21 cellular contexts compared by ENCODE assay signal in genomic region chr12:69932154-69932553, GRCh38.
A peak's percentile ranks its signal among the peaks of the same experiment; 100 is the strongest.
DNase-seq lines count a peak whose midpoint lies in the region; ATAC-seq and TF ChIP-seq lines count a peak whose summit lies in the region.
"Had no signal": no experiment of that assay in that cellular context is flagged by ENCODE, and none has a peak within 500 bp of the region (broad histone marks: within the 10 kb centered on the region; RNA-seq: fewer than 3 reads in every experiment).

No MANE protein-coding gene starts in this region.

- no peaks in the 10 kb centered on the region for H4K20me1 ChIP-seq in OCI-LY1 (ENCODE audit: insufficient read depth, low read length)

- TF ChIP-seq CTCF in OCI-LY1 (IDR thresholded peaks at IDR 0.05; ENCODE audit: low read length), result no peak
- no peak for TF ChIP-seq CTCF in nephron progenitor cell (IDR thresholded peaks at IDR 0.05)
- no peak for TF ChIP-seq CTCF in gastroesophageal sphincter (IDR thresholded peaks at IDR 0.05)

- H3K79me2 ChIP-seq in OCI-LY1 (ENCODE audit: insufficient read depth, low read length), result no peaks in the 10 kb centered on the region

- ATAC-seq in GM18520 (IDR thresholded peaks at IDR 0.05; ENCODE audit: unreplicated experiment), result no peak
- ATAC-seq in left ventricle myocardium superior, result no peak
- no peak for ATAC-seq in gastroesophageal sphincter

- H3K36me3 Mint-ChIP-seq in nephron progenitor cell (ENCODE audit: low read depth), result no peaks in the 10 kb centered on the region
- H3K36me3 Mint-ChIP-seq: CD4-positive, CD25-positive, alpha-beta regulatory T cell had no signal

- H3K36me3 ChIP-seq in OCI-LY1 (ENCODE audit: insufficient read depth, low read length) (no peaks in the 10 kb centered on the region), gastroesophageal sphincter (no peaks in the 10 kb centered on the region)

- peaks cover 2% of the 10 kb centered on the region for H3K27me3 Mint-ChIP-seq in nephron progenitor cell (ENCODE audit: low read depth, poor library complexity)

- H3F3A ChIP-seq in OCI-LY1 (ENCODE audit: insufficient read depth, low read length), result no peaks in the 10 kb centered on the region

- intact Hi-C loops in left ventricle myocardium superior (cut with micrococcal nuclease), result no loop called here

- H3K4me1 Mint-ChIP-seq in nephron progenitor cell, result peaks cover 71% of the 10 kb centered on the region
- H3K4me1 Mint-ChIP-seq: CD4-positive, CD25-positive, alpha-beta regulatory T cell had no signal

- peaks cover 3% of the 10 kb centered on the region for H3K9me3 Mint-ChIP-seq in nephron progenitor cell

- no peak for TF ChIP-seq POLR2A in gastroesophageal sphincter (IDR thresholded peaks at IDR 0.05)

- H3K9me3 ChIP-seq in OCI-LY1 (ENCODE audit: low read length) (no peaks in the 10 kb centered on the region), gastroesophageal sphincter (no peaks in the 10 kb centered on the region)
- H3K9me3 ChIP-seq: Peyer's patch had no signal

- 46 to 56% methylated on average over 2 of the region's 2 CpGs for WGBS in gastroesophageal sphincter (ENCODE audit: low coverage in 1 of 2), 2 donors

- peak overlapping the region; percentile 92 for H3K27ac ChIP-seq in OCI-LY1 (ENCODE audit: low read depth, low read length, poor library complexity, severe bottlenecking)
- H3K27ac ChIP-seq in gastroesophageal sphincter, result no peak overlapping the region
- H3K27ac ChIP-seq: Peyer's patch had no signal

- no peak overlapping the region for H3K4me3 Mint-ChIP-seq in nephron progenitor cell
- H3K4me3 Mint-ChIP-seq: CD4-positive, CD25-positive, alpha-beta regulatory T cell had no signal

- peak overlapping the region; percentile 38; the same call in 1 of the 2 replicates for H3K4me2 ChIP-seq in OCI-LY1 (ENCODE audit: low read length)

- DNase-seq in ELF-1 (ENCODE audit: low read depth, low spot score) (peak; percentile 75), iPS DF 4.7 (ENCODE audit: extremely low read depth, low spot score) (peak; percentile 76), nephron progenitor cell (no peak), HPDE6-E6E7 (ENCODE audit: extremely low spot score) (no peak), left ventricle myocardium superior (no peak)
- DNase-seq: AML-193; Calu3; CD4-positive, CD25-positive, alpha-beta regulatory T cell; DMS79 treated with DMSO at 0.1 percent for 48 hours; GF-D8; IMR-90; NCI-H1417; NCI-H1930; NCI-H2171; NCI-H446 treated with DMSO at 0.1 percent for 48 hours; NCI-H748 treated with DMSO at 0.1 percent for 48 hours; Peyer's patch; Right ventricle myocardium superior had no signal

- H3K27me3 ChIP-seq in OCI-LY1 (ENCODE audit: insufficient read depth, low read length) (no peaks in the 10 kb centered on the region), gastroesophageal sphincter (peaks cover 4% of the 10 kb centered on the region)
- H3K27me3 ChIP-seq: Peyer's patch had no signal

- H3K4me3 ChIP-seq in OCI-LY1 (ENCODE audit: low read depth, low read length, poor library complexity, severe bottlenecking) (no peak overlapping the region), gastroesophageal sphincter (no peak overlapping the region)
- H3K4me3 ChIP-seq: Peyer's patch had no signal

- H3K9me2 ChIP-seq in OCI-LY1 (ENCODE audit: low read depth, low read length), result no peaks in the 10 kb centered on the region

- TF ChIP-seq EP300 in gastroesophageal sphincter (IDR thresholded peaks at IDR 0.05), result no peak

- no peak overlapping the region for H2AFZ ChIP-seq in OCI-LY1 (ENCODE audit: low read length)

- H3K4me1 ChIP-seq in OCI-LY1 (ENCODE audit: insufficient read depth, low read length, severe bottlenecking) (peaks cover 92% of the 10 kb centered on the region), gastroesophageal sphincter (no peaks in the 10 kb centered on the region)
- H3K4me1 ChIP-seq: Peyer's patch had no signal

- H3K27ac Mint-ChIP-seq in nephron progenitor cell, result peak overlapping the region; percentile 87
- H3K27ac Mint-ChIP-seq: CD4-positive, CD25-positive, alpha-beta regulatory T cell had no signal

- H3K9ac ChIP-seq in OCI-LY1 (ENCODE audit: low read length), result peak overlapping the region; percentile 36

Comparison
In these comparisons a context has a peak if more than half of its experiments do, and no peak if none do; other contexts are left out.
1. DNase-seq: peak in ELF-1 (single experiment) and iPS DF 4.7 (single experiment); none in nephron progenitor cell (single experiment), HPDE6-E6E7 (single experiment) and left ventricle myocardium superior (single experiment).